In the genomic region with DNA sequence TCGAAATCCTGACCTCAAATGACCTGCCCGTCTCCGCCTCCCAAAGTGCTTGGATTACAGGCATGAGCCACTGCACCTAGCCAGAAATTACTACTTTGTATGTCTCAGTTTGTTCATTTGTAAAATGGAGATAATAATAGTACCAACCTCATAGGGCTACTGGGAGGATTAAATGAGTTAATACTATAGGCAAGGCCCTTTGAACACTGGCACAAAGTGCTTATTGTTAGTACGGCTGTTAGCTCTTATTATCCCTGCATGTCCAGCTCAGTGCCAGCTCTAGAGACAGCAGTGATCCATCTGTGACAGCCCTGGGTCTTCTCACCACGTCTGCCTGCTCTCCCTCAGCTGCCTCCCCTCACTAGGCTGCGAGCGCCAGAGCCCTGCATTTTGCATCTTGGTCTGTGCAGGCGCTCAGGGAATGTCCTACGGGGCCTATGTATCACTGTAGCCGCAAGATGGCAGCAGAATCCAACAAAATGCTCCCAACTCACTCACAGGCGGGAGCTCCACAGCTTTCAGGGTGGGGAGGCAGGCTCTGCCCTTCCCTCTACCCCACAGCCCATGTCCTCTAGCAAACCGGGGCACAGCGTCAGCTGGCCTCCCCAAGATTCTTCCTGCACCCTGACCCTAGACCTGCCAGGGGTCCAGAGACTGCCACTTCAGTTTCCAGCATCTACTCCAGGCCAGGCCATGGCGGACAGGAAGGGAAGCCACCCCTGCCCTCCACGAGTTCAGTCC, we compare ENCODE assay signal across 8 cellular contexts. TPM values are rescaled to one million over a fixed set of nuclear protein-coding genes. Genes with fewer than 3 reads are reported as not detected.
DNase-seq lines count a peak whose midpoint lies in the region; ATAC-seq and TF ChIP-seq lines count a peak whose summit lies in the region.

No MANE protein-coding gene starts in this region.

- H3K27me3 ChIP-seq in foreskin keratinocyte (no peaks in the 10 kb centered on the region), osteoblast (ENCODE audit: insufficient read depth, low read length) (peaks cover 6% of the 10 kb centered on the region)

- H3K27ac Mint-ChIP-seq in IgD-negative memory B cell (peak overlapping the region in 2 of 3 donors; percentile 11), type B pancreatic cell (peak overlapping the region; percentile 51)
- no peak overlapping the region for H3K27ac Mint-ChIP-seq in activated T-helper 2 cell treated with anti-CD3 and anti-CD28 coated beads, Interferon-gamma antibody, Interleukin-2, Interleukin-4, amounts not matched to agents 10 μg/mL and 5 μg/mL and 100 μg/mL, durations not matched to agents 14 hours and 24 hours and 36 hours

- no peaks in the 10 kb centered on the region for H3K36me3 Mint-ChIP-seq in IgD-negative memory B cell
- H3K36me3 Mint-ChIP-seq in activated T-helper 2 cell treated with anti-CD3 and anti-CD28 coated beads, Interferon-gamma antibody, Interleukin-2, Interleukin-4, amounts not matched to agents 10 μg/mL and 5 μg/mL and 100 μg/mL, durations not matched to agents 14 hours and 24 hours and 36 hours (ENCODE audit: low read depth) = no peaks in the 10 kb centered on the region
- peaks cover 3% of the 10 kb centered on the region for H3K36me3 Mint-ChIP-seq in type B pancreatic cell

- intact Hi-C loops in activated T-helper 2 cell treated with anti-CD3 and anti-CD28 coated beads, Interferon-gamma antibody, Interleukin-2, Interleukin-4, amounts not matched to agents 10 μg/mL and 5 μg/mL and 100 μg/mL, durations not matched to agents 14 hours and 24 hours and 36 hours (cut with micrococcal nuclease) = loop anchor here (1.0 to 10.0 kb wide), 5 partner anchors 82 to 1119 kb away; no protein-coding TSS in a partner anchor

- H3K27me3 Mint-ChIP-seq in IgD-negative memory B cell (peaks cover 3% of the 10 kb centered on the region), type B pancreatic cell (no peaks in the 10 kb centered on the region)
- H3K27me3 Mint-ChIP-seq in activated T-helper 2 cell treated with anti-CD3 and anti-CD28 coated beads, Interferon-gamma antibody, Interleukin-2, Interleukin-4, amounts not matched to agents 10 μg/mL and 5 μg/mL and 100 μg/mL, durations not matched to agents 14 hours and 24 hours and 36 hours (ENCODE audit: low read depth) = no peaks in the 10 kb centered on the region

- H3K4me1 Mint-ChIP-seq in IgD-negative memory B cell (peaks cover 3 to 5% (median 4%) of the 10 kb centered on the region in 3 donors), type B pancreatic cell (ENCODE audit: unreplicated experiment) (peaks cover 12% of the 10 kb centered on the region)
- peaks cover 6% of the 10 kb centered on the region for H3K4me1 Mint-ChIP-seq in activated T-helper 2 cell treated with anti-CD3 and anti-CD28 coated beads, Interferon-gamma antibody, Interleukin-2, Interleukin-4, amounts not matched to agents 10 μg/mL and 5 μg/mL and 100 μg/mL, durations not matched to agents 14 hours and 24 hours and 36 hours (ENCODE audit: low read depth)

- no peaks in the 10 kb centered on the region for H3K36me3 ChIP-seq in osteoblast (ENCODE audit: insufficient read depth, low read length)

- no peaks in the 10 kb centered on the region for H3K9me3 ChIP-seq in osteoblast (ENCODE audit: low read depth, low read length)

- peak; percentile 92 for TF ChIP-seq CTCF in foreskin keratinocyte (conservative IDR thresholded peaks at IDR 0.05)
- TF ChIP-seq CTCF in osteoblast (IDR thresholded peaks at IDR 0.05; ENCODE audit: extremely low read depth, low read depth, low read length) = peak; percentile 86
- TF ChIP-seq CTCF in type B pancreatic cell (conservative IDR thresholded peaks at IDR 0.05) = peak; percentile 95

- H4K20me1 ChIP-seq in osteoblast (ENCODE audit: insufficient read depth, low read length) = no peaks in the 10 kb centered on the region

- peak overlapping the region in 1 of 4 donors; percentile 24 for H3K4me3 Mint-ChIP-seq in IgD-negative memory B cell
- no peak overlapping the region for H3K4me3 Mint-ChIP-seq in activated T-helper 2 cell treated with anti-CD3 and anti-CD28 coated beads, Interferon-gamma antibody, Interleukin-2, Interleukin-4, amounts not matched to agents 10 μg/mL and 5 μg/mL and 100 μg/mL, durations not matched to agents 14 hours and 24 hours and 36 hours (ENCODE audit: low read depth)
- no peak overlapping the region for H3K4me3 Mint-ChIP-seq in type B pancreatic cell

- H3K4me1 ChIP-seq in foreskin keratinocyte (peaks cover 5% of the 10 kb centered on the region), osteoblast (ENCODE audit: insufficient read depth, low read length) (no peaks in the 10 kb centered on the region)

- DNase-seq in ELR (ENCODE audit: low read depth) (peak; percentile 85), RPMI7951 (ENCODE audit: low read depth) (peak; percentile 72), foreskin keratinocyte (peak in 1 of 2 donors; percentile 70), osteoblast (ENCODE audit: insufficient read length, low spot score, missing footprints) (peak; percentile 98), type B pancreatic cell (ENCODE audit: extremely low spot score, unreplicated experiment) (no peak)
- peak; percentile 71 for DNase-seq in activated T-helper 2 cell treated with anti-CD3 and anti-CD28 coated beads, Interferon-gamma antibody, Interleukin-2, Interleukin-4, amounts not matched to agents 10 μg/mL and 5 μg/mL and 100 μg/mL, durations not matched to agents 14 hours and 24 hours and 36 hours (ENCODE audit: low spot score)

- no peak overlapping the region for H3K4me2 ChIP-seq in osteoblast (ENCODE audit: insufficient read depth, low read length)

- H3K79me2 ChIP-seq in osteoblast (ENCODE audit: insufficient read depth, low read length) = no peaks in the 10 kb centered on the region

- H2AFZ ChIP-seq in osteoblast (ENCODE audit: low read length) = no peak overlapping the region

- H3K27ac ChIP-seq in foreskin keratinocyte (no peak overlapping the region), osteoblast (ENCODE audit: low read depth, low read length) (no peak overlapping the region)

- H3K9me3 Mint-ChIP-seq in IgD-negative memory B cell (no peaks in the 10 kb centered on the region), type B pancreatic cell (no peaks in the 10 kb centered on the region)
- H3K9me3 Mint-ChIP-seq in activated T-helper 2 cell treated with anti-CD3 and anti-CD28 coated beads, Interferon-gamma antibody, Interleukin-2, Interleukin-4, amounts not matched to agents 10 μg/mL and 5 μg/mL and 100 μg/mL, durations not matched to agents 14 hours and 24 hours and 36 hours = no peaks in the 10 kb centered on the region

- H3K4me3 ChIP-seq in osteoblast (ENCODE audit: insufficient read depth, low read length) = no peak overlapping the region

- ATAC-seq in GM21717 (IDR thresholded peaks at IDR 0.05; ENCODE audit: unreplicated experiment) (peak; percentile 75), foreskin keratinocyte (peak; percentile 83)

RNA-seq across cellular contexts. Expression of gene AKNA, which starts 17.7 kb away (rescaled TPM):
- 25.4 TPM for polyA plus RNA-seq in IgD-negative memory B cell
- total RNA-seq in RPMI7951 (2014; rRNA removed; shearing (Covaris generic)) = 2.9 and 4.2 TPM in 2 replicates
- total RNA-seq in activated T-helper 2 cell treated with anti-CD3 and anti-CD28 coated beads, Interferon-gamma antibody, Interleukin-2, Interleukin-4, amounts not matched to agents 10 μg/mL and 5 μg/mL and 100 μg/mL, durations not matched to agents 14 hours and 24 hours and 36 hours = 152 TPM in 2 replicates
- 5.4 and 7.9 TPM in 2 replicates for total RNA-seq in foreskin keratinocyte
- polyA plus RNA-seq in foreskin keratinocyte = 4.0 and 5.8 TPM in 2 replicates
- 24.8 and 27.9 TPM in 2 replicates for total RNA-seq in osteoblast
- total RNA-seq in type B pancreatic cell (ENCODE audit: low replicate concordance) = 11.5 and 14.0 TPM in 2 replicates
